In the genomic region with DNA sequence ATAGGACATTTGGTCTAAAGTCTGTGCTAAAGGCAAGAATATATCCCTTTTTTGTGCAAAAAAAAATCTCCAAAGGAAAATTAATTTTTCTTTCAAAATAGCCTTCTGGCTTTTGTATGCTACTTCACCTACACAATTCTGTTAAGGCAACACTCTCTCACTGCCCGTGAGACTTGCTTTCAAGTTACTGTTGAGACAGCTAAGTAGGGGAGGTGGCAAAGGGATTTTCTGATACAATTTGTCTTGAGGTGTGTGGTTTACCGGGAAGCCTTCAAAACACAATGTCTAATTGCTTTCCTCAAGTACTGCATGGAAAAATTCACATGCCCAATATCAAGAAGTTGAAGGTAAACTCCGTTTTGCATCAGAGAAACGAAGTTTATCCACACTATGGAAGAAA, we compare ENCODE assay signal across 21 cellular contexts. TPM values are rescaled to one million over a fixed set of nuclear protein-coding genes. Genes with fewer than 3 reads are reported as not detected.
DNase-seq lines count a peak whose midpoint lies in the region.
"Had no signal": no experiment of that assay in that cellular context is flagged by ENCODE, and none has a peak within 500 bp of the region (broad histone marks: within the 10 kb centered on the region; RNA-seq: fewer than 3 reads in every experiment).

No MANE protein-coding gene starts in this region.

- no peak overlapping the region for H2BK15ac ChIP-seq in mesenchymal stem cell (ENCODE audit: low read depth, poor library complexity, severe bottlenecking)

- H3K4me3 ChIP-seq in HUES48 (ENCODE audit: low read depth, low read length), result peak overlapping the region; percentile 31
- H3K4me3 ChIP-seq in mesenchymal stem cell (ENCODE audit: insufficient read depth in 1 of 2, low read depth in 1 of 2, low read length in 2 of 2), result no peak overlapping the region
- no peak overlapping the region for H3K4me3 ChIP-seq in skeletal muscle satellite cell (ENCODE audit: low read length)
- H3K4me3 ChIP-seq: BLaER1, body of pancreas, pancreas, spleen had no signal

- no peak overlapping the region for H4K8ac ChIP-seq in mesenchymal stem cell (ENCODE audit: low read length)

- H2BK12ac ChIP-seq in mesenchymal stem cell (ENCODE audit: low read length in 2 of 2), result no peak overlapping the region

- H3K23ac ChIP-seq in mesenchymal stem cell (ENCODE audit: low read length in 2 of 2), result no peak overlapping the region

- H3K9ac ChIP-seq in HUES48 (ENCODE audit: low read depth, low read length), result peak overlapping the region; percentile 41; the same call in 1 of the 2 replicates
- peak overlapping the region; percentile 36 for H3K9ac ChIP-seq in mesenchymal stem cell (ENCODE audit: low read length)
- no peak overlapping the region for H3K9ac ChIP-seq in skeletal muscle satellite cell (ENCODE audit: low read depth, low read length)
- H3K9ac ChIP-seq: BLaER1 had no signal

- H2BK120ac ChIP-seq in mesenchymal stem cell (ENCODE audit: low read depth, low read length), result no peak overlapping the region

- no peak overlapping the region for H3K18ac ChIP-seq in mesenchymal stem cell (ENCODE audit: low read depth in 1 of 2, low read length in 2 of 2)

- no peak overlapping the region for H3K4ac ChIP-seq in mesenchymal stem cell (ENCODE audit: low read depth in 1 of 2, low read length in 2 of 2)

- H3K14ac ChIP-seq in mesenchymal stem cell (ENCODE audit: low read length in 2 of 2), result no peak overlapping the region

- H3K4me2 ChIP-seq in mesenchymal stem cell (ENCODE audit: low read length, poor library complexity, severe bottlenecking) (no peak overlapping the region), skeletal muscle satellite cell (ENCODE audit: low read length) (peak overlapping the region; percentile 4)
- H3K4me2 ChIP-seq: BLaER1 had no signal

- H3K9me3 ChIP-seq in HUES48 (ENCODE audit: control insufficient read depth, insufficient read depth, low read length) (no peaks in the 10 kb centered on the region), mesenchymal stem cell (ENCODE audit: control insufficient read depth, low read length) (no peaks in the 10 kb centered on the region), skeletal muscle satellite cell (replicated peaks; ENCODE audit: low read length) (no peaks in the 10 kb centered on the region)
- H3K9me3 ChIP-seq: body of pancreas, pancreas, spleen had no signal

- peaks cover 32% of the 10 kb centered on the region for H3K4me1 ChIP-seq in HUES48 (ENCODE audit: control insufficient read depth, insufficient read depth, low read length)
- no peaks in the 10 kb centered on the region for H3K4me1 ChIP-seq in mesenchymal stem cell (ENCODE audit: control insufficient read depth, insufficient read depth, low read depth, low read length)
- H3K4me1 ChIP-seq in skeletal muscle satellite cell (ENCODE audit: control insufficient read depth, insufficient read depth, low read length), result peaks cover 11% of the 10 kb centered on the region
- H3K4me1 ChIP-seq: body of pancreas, pancreas, spleen had no signal

- DNase-seq in astrocyte of the hippocampus (ENCODE audit: low read depth, low spot score), result peak; percentile 53
- DNase-seq in mesenchymal stem cell, result no peak
- no peak for DNase-seq in ureter (ENCODE audit: low spot score)
- DNase-seq in KG1 (lab: John Stamatoyannopoulos, UW), result no peak
- DNase-seq in NCI-H748 (lab: John Stamatoyannopoulos, UW; ENCODE audit: unreplicated experiment), result no peak
- DNase-seq: activated CD4-positive, alpha-beta T cell treated with anti-CD3 and anti-CD28 coated beads for 1 hour; activated effector memory CD4-positive, alpha-beta T cell treated with anti-CD3 and anti-CD28 coated beads, Interleukin-2, amount 50 U/mL, for 16 hours; activated T-cell treated with anti-CD3 and anti-CD28 coated beads, Interleukin-2, amount 50 U/mL, for 1 hour; body of pancreas; cerebellar nuclear complex; DMS153; Karpas-422; left colon; naive B cell; NCI-H1436; NCI-H774; pancreas; spleen had no signal

- no peak overlapping the region for H2BK5ac ChIP-seq in mesenchymal stem cell (ENCODE audit: low read depth, low read length, poor library complexity, severe bottlenecking)

- no peak overlapping the region for H4K91ac ChIP-seq in mesenchymal stem cell (ENCODE audit: low read length)

- H2AK5ac ChIP-seq in mesenchymal stem cell (ENCODE audit: low read length, severe bottlenecking), result no peak overlapping the region

- H3K79me1 ChIP-seq in mesenchymal stem cell (replicated peaks; ENCODE audit: low read length, poor library complexity, severe bottlenecking), result no peaks in the 10 kb centered on the region

- no peak overlapping the region for H2AFZ ChIP-seq in mesenchymal stem cell (ENCODE audit: low read depth, low read length)

- WGBS in mesenchymal stem cell, result 87% methylated on average over 3 of the region's 4 CpGs

- peak overlapping the region; percentile 87 for H3K27ac ChIP-seq in HUES48 (ENCODE audit: low read depth, low read length)
- no peak overlapping the region for H3K27ac ChIP-seq in mesenchymal stem cell (ENCODE audit: low read length, poor library complexity, severe bottlenecking)
- H3K27ac ChIP-seq: BLaER1, body of pancreas, pancreas, spleen had no signal

- H3K36me3 ChIP-seq in HUES48 (ENCODE audit: control insufficient read depth, insufficient read depth, low read length) (no peaks in the 10 kb centered on the region), mesenchymal stem cell (ENCODE audit: control insufficient read depth in 1 of 2, insufficient read depth in 2 of 2, low read depth in 1 of 2, low read length in 2 of 2) (peaks cover 0 to 2% of the 10 kb centered on the region in 2 experiments), skeletal muscle satellite cell (ENCODE audit: insufficient read depth, low read length) (no peaks in the 10 kb centered on the region)
- H3K36me3 ChIP-seq: BLaER1, pancreas, spleen had no signal

- no peaks in the 10 kb centered on the region for H3K27me3 ChIP-seq in HUES48 (ENCODE audit: control insufficient read depth, insufficient read depth, low read length)
- H3K27me3 ChIP-seq in mesenchymal stem cell (ENCODE audit: control insufficient read depth in 1 of 2, insufficient read depth in 1 of 2, low read length in 2 of 2), result no peaks in the 10 kb centered on the region
- no peaks in the 10 kb centered on the region for H3K27me3 ChIP-seq in skeletal muscle satellite cell (ENCODE audit: control insufficient read depth, insufficient read depth, low read length)
- H3K27me3 ChIP-seq: BLaER1, body of pancreas, pancreas, spleen had no signal

RNA-seq across cellular contexts. Expression of gene RSU1, which starts 50.8 kb away (rescaled TPM):
- polyA plus RNA-seq in mesenchymal stem cell (2013, experiment 1 of 2), result 143 TPM
- polyA plus RNA-seq in mesenchymal stem cell (2013, experiment 2 of 2), result 145 TPM
- 66.4 and 83.4 TPM in 2 replicates for total RNA-seq in skeletal muscle satellite cell (2012; rRNA removed)
- 78.7 TPM for total RNA-seq in ureter
